ENCODE assay signal across 18 cellular contexts in the genomic region with DNA sequence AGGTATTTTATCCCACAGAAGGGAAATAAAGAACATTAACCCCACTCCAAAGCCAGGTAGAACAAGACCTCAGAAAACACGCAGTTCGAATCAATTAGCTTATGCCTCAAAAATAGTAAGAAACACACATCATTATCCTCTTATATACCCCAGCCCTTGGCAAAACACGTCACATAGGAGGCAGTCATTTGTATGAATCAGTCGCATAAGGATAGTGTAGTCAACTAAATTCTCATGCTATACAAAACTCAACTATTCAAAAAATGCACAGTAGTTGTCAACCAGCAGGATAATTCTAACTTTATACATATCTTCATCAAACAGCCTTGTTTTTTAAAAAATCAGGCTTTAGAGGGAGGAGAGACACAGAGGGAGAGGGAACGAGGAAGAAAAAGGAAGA.
DNase-seq lines count a peak whose midpoint lies in the region; ATAC-seq and TF ChIP-seq lines count a peak whose summit lies in the region.
"Had no signal": no experiment of that assay in that cellular context is flagged by ENCODE, and none has a peak within 500 bp of the region (broad histone marks: within the 10 kb centered on the region; RNA-seq: fewer than 3 reads in every experiment).

No MANE protein-coding gene starts in this region.

- no peaks in the 10 kb centered on the region for H3K36me3 ChIP-seq in Loucy (ENCODE audit: insufficient read depth, low read length)
- no peaks in the 10 kb centered on the region for H3K36me3 ChIP-seq in trophoblast cell (ENCODE audit: control insufficient read depth in 1 of 2, insufficient read depth in 2 of 2, low read length in 2 of 2)
- H3K36me3 ChIP-seq: BLaER1 had no signal

- H3F3A ChIP-seq in Loucy (ENCODE audit: low read depth): no peaks in the 10 kb centered on the region

- no peaks in the 10 kb centered on the region for H3K27me3 ChIP-seq in Loucy (ENCODE audit: insufficient read depth, low read length, poor library complexity, severe bottlenecking)
- H3K27me3 ChIP-seq in trophoblast cell (ENCODE audit: insufficient read depth, low read length): no peaks in the 10 kb centered on the region
- H3K27me3 ChIP-seq: BLaER1 had no signal

- no peaks in the 10 kb centered on the region for H3K9me3 ChIP-seq in Loucy (ENCODE audit: insufficient read depth, low read depth, low read length)
- no peaks in the 10 kb centered on the region for H3K9me3 ChIP-seq in trophoblast cell (ENCODE audit: insufficient read depth, low read depth, low read length)
- H3K9me3 ChIP-seq: BLaER1 had no signal

- no peak for ATAC-seq in activated CD4-positive, alpha-beta T cell treated with anti-CD3 and anti-CD28 coated beads for 36 hours
- ATAC-seq in HG02884 (IDR thresholded peaks at IDR 0.05; ENCODE audit: unreplicated experiment): no peak
- ATAC-seq: GM23338, HCT116 had no signal

- no peaks in the 10 kb centered on the region for H3K79me1 ChIP-seq in trophoblast cell (ENCODE audit: low read length)

- H3K36me3 Mint-ChIP-seq in activated CD4-positive, alpha-beta T cell treated with anti-CD3 and anti-CD28 coated beads for 36 hours (ENCODE audit: low read depth): peaks cover 38% of the 10 kb centered on the region
- H3K36me3 Mint-ChIP-seq in chondrocyte (ENCODE audit: low read depth): peaks cover 5% of the 10 kb centered on the region

- H3K4me3 ChIP-seq in Loucy (ENCODE audit: low read length, poor library complexity, severe bottlenecking) (peak overlapping the region; percentile 30), trophoblast cell (ENCODE audit: low read depth, low read length) (no peak overlapping the region)
- H3K4me3 ChIP-seq: BLaER1, GM23338 had no signal

- no peak overlapping the region for H3K14ac ChIP-seq in trophoblast cell (ENCODE audit: low read length)

- H3K27ac Mint-ChIP-seq in activated CD4-positive, alpha-beta T cell treated with anti-CD3 and anti-CD28 coated beads for 36 hours: peak overlapping the region; percentile 73
- H3K27ac Mint-ChIP-seq in chondrocyte (ENCODE audit: unreplicated experiment): peak overlapping the region; percentile 92
- H3K27ac Mint-ChIP-seq: GM23338 had no signal

- H4K91ac ChIP-seq in trophoblast cell (ENCODE audit: low read depth, low read length): no peak overlapping the region

- peaks cover 60% of the 10 kb centered on the region for H3K4me1 Mint-ChIP-seq in activated CD4-positive, alpha-beta T cell treated with anti-CD3 and anti-CD28 coated beads for 36 hours
- H3K4me1 Mint-ChIP-seq in chondrocyte (ENCODE audit: low read depth): peaks cover 22% of the 10 kb centered on the region

- no peaks in the 10 kb centered on the region for H4K20me1 ChIP-seq in Loucy (ENCODE audit: insufficient read depth, low read length, poor library complexity, severe bottlenecking)
- H4K20me1 ChIP-seq: BLaER1 had no signal

- H3K4me2 ChIP-seq in Loucy (ENCODE audit: low read depth, low read length, poor library complexity, severe bottlenecking) (peak overlapping the region; percentile 51), trophoblast cell (ENCODE audit: low read length) (no peak overlapping the region)
- H3K4me2 ChIP-seq: BLaER1, GM23338 had no signal

- H2BK120ac ChIP-seq in trophoblast cell (ENCODE audit: insufficient read depth, low read length, poor library complexity): no peak overlapping the region

- CTCF ChIA-PET in activated CD4-positive, alpha-beta T cell treated with anti-CD3 and anti-CD28 coated beads for 36 hours (lab: Charles Lee): no interaction called here

- no peak overlapping the region for H3K18ac ChIP-seq in trophoblast cell (ENCODE audit: low read length)

- no peak overlapping the region for H3K4me3 Mint-ChIP-seq in activated CD4-positive, alpha-beta T cell treated with anti-CD3 and anti-CD28 coated beads for 36 hours
- no peak overlapping the region for H3K4me3 Mint-ChIP-seq in chondrocyte (ENCODE audit: unreplicated experiment)
- H3K4me3 Mint-ChIP-seq: GM23338 had no signal

- H3K79me2 ChIP-seq in Loucy (ENCODE audit: insufficient read depth, low read length) (peaks cover 22% of the 10 kb centered on the region), trophoblast cell (ENCODE audit: control insufficient read depth, insufficient read depth, low read length, poor library complexity) (no peaks in the 10 kb centered on the region)

- intact Hi-C loops in activated CD4-positive, alpha-beta T cell treated with anti-CD3 and anti-CD28 coated beads for 36 hours (cut with DNase I, micrococcal nuclease): no loop called here

- H4K12ac ChIP-seq in trophoblast cell (ENCODE audit: low read depth, low read length): no peak overlapping the region

- H4K8ac ChIP-seq in trophoblast cell (ENCODE audit: low read depth, low read length): no peak overlapping the region

- H3K4me1 ChIP-seq in Loucy (ENCODE audit: insufficient read depth, low read length, poor library complexity, severe bottlenecking) (peaks cover 15% of the 10 kb centered on the region), trophoblast cell (ENCODE audit: control insufficient read depth in 1 of 2, insufficient read depth in 2 of 2, low read length in 2 of 2) (no peaks in the 10 kb centered on the region)
- H3K4me1 ChIP-seq: BLaER1 had no signal

- H2AFZ ChIP-seq in Loucy (ENCODE audit: low read length): no peak overlapping the region
- no peak overlapping the region for H2AFZ ChIP-seq in trophoblast cell (ENCODE audit: insufficient read depth, low read length, poor library complexity)
- H2AFZ ChIP-seq: GM23338 had no signal

- H3K9ac ChIP-seq in Loucy (ENCODE audit: low read depth, low read length, poor library complexity, severe bottlenecking) (peak overlapping the region; percentile 12), trophoblast cell (ENCODE audit: low read length) (no peak overlapping the region)
- H3K9ac ChIP-seq: BLaER1 had no signal

- POLR2A ChIA-PET in activated CD4-positive, alpha-beta T cell treated with anti-CD3 and anti-CD28 coated beads for 36 hours (lab: Charles Lee): no interaction called here

- H2AK5ac ChIP-seq in trophoblast cell (ENCODE audit: low read length): no peak overlapping the region

- H2BK12ac ChIP-seq in trophoblast cell (ENCODE audit: low read length): no peak overlapping the region

- H3K9me3 Mint-ChIP-seq in activated CD4-positive, alpha-beta T cell treated with anti-CD3 and anti-CD28 coated beads for 36 hours (ENCODE audit: low read depth): no peaks in the 10 kb centered on the region
- no peaks in the 10 kb centered on the region for H3K9me3 Mint-ChIP-seq in chondrocyte (ENCODE audit: low read depth)
- H3K9me3 Mint-ChIP-seq: GM23338 had no signal

- WGBS in trophoblast cell (ENCODE audit: extremely low coverage, insufficient coverage, insufficient read length): no CpG with 5 or more reads among the region's 5 CpGs

- TF ChIP-seq CTCF in Loucy (conservative IDR thresholded peaks at IDR 0.05; ENCODE audit: low read length): no peak
- TF ChIP-seq CTCF in chondrocyte (IDR thresholded peaks at IDR 0.05): no peak

- H3K27me3 Mint-ChIP-seq in activated CD4-positive, alpha-beta T cell treated with anti-CD3 and anti-CD28 coated beads for 36 hours: no peaks in the 10 kb centered on the region
- no peaks in the 10 kb centered on the region for H3K27me3 Mint-ChIP-seq in chondrocyte (ENCODE audit: low read depth)

- no peak overlapping the region for H2BK5ac ChIP-seq in trophoblast cell (ENCODE audit: low read depth, low read length, poor library complexity)

- no peak overlapping the region for H3K4ac ChIP-seq in trophoblast cell (ENCODE audit: low read depth, low read length)

- no peak for DNase-seq in activated CD4-positive, alpha-beta T cell treated with anti-CD3 and anti-CD28 coated beads for 36 hours
- no peak for DNase-seq in activated CD4-positive, alpha-beta T cell treated with anti-CD3 and anti-CD28 coated beads, Interleukin-2, amount 50 U/mL, for 4 hours
- DNase-seq in chondrocyte (ENCODE audit: low spot score): no peak
- DNase-seq in trophoblast cell: peak; percentile 25 to 61
- DNase-seq in SIG-M5 treated with dmso at 0.1 percent for 504 hours (lab: John Stamatoyannopoulos, UW; ENCODE audit: unreplicated experiment): no peak
- no peak for DNase-seq in KG1 (lab: John Stamatoyannopoulos, UW)
- DNase-seq: DND-41, KBM-7, MM.1S, NCI-H1092 treated with DMSO at 0.1 percent for 48 hours, NCI-H510A treated with DMSO at 0.1 percent for 48 hours, NCI-H82 had no signal

- no peaks in the 10 kb centered on the region for H3K9me2 ChIP-seq in Loucy (replicated peaks; ENCODE audit: low read depth, low read length)

- no peak overlapping the region for H3K27ac ChIP-seq in trophoblast cell (ENCODE audit: low read depth, low read length)
- H3K27ac ChIP-seq: 22Rv1, BLaER1 had no signal

- H3K23ac ChIP-seq in trophoblast cell (ENCODE audit: low read length): no peak overlapping the region

Comparison
In these comparisons a context has a peak if more than half of its experiments do, and no peak if none do; other contexts are left out.
1. DNase-seq: peak in trophoblast cell (2 of 2); none in activated CD4-positive, alpha-beta T cell treated with anti-CD3 and anti-CD28 coated beads for 36 hours (single experiment), activated CD4-positive, alpha-beta T cell treated with anti-CD3 and anti-CD28 coated beads, Interleukin-2, amount 50 U/mL, for 4 hours (0 of 2), chondrocyte (single experiment), SIG-M5 treated with dmso at 0.1 percent for 504 hours (single experiment) and KG1 (single experiment).